1 cellular context compared by ENCODE assay signal in genomic region chr3:197949767-197950660, GRCh38.
A peak's percentile ranks its signal among the peaks of the same experiment; 100 is the strongest.
TF ChIP-seq lines count a peak whose summit lies in the region.

TSS of gene RPL35A (plus strand) at chr3:197950190. CDS start at chr3:197950968, 778 bp downstream.

TF ChIP-seq in HepG2, 621 proteins besides CTCF, POLR2A, EP300 and RAD21 (continued from another document and continues in another):
- TF ChIP-seq ZNF639 (CRISPR knock-in tag; conservative IDR thresholded peaks at IDR 0.05) (peak; percentile 22; the same call in 1 of the 2 replicates), ISX (CRISPR knock-in tag; conservative IDR thresholded peaks at IDR 0.05) (no peak), KLF6 (CRISPR knock-in tag; IDR thresholded peaks at IDR 0.05) (peak; percentile 86), ZNF609 (CRISPR knock-in tag; IDR thresholded peaks at IDR 0.05; ENCODE audit: borderline replicate concordance) (no peak; the same call in 1 of the 2 replicates), DZIP1 (CRISPR knock-in tag; IDR thresholded peaks at IDR 0.05) (no peak), ZSCAN29 (CRISPR knock-in tag; conservative IDR thresholded peaks at IDR 0.05) (peak; percentile 84), MAX (IDR thresholded peaks at IDR 0.05) (peak; percentile 74), BATF2 (CRISPR knock-in tag; IDR thresholded peaks at IDR 0.05) (no peak), SETDB1 (CRISPR knock-in tag; IDR thresholded peaks at IDR 0.05; ENCODE audit: borderline replicate concordance) (no peak), ZFX (CRISPR knock-in tag; IDR thresholded peaks at IDR 0.05; ENCODE audit: low read depth) (peak; percentile 81), PAXIP1 (CRISPR knock-in tag; conservative IDR thresholded peaks at IDR 0.05) (0 out of 2 replicates have a peak, but pooled peaks have one; percentile 34), ZNF749 (CRISPR knock-in tag; IDR thresholded peaks at IDR 0.05; ENCODE audit: borderline replicate concordance) (no peak), RXRA (CRISPR knock-in tag; IDR thresholded peaks at IDR 0.05) (peak; percentile 50; the same call in 1 of the 2 replicates), BORCS8-MEF2B (CRISPR knock-in tag; IDR thresholded peaks at IDR 0.05) (peak; percentile 65; the same call in 1 of the 2 replicates), ZFP91 (CRISPR knock-in tag; IDR thresholded peaks at IDR 0.05; ENCODE audit: borderline replicate concordance) (peak; percentile 87; the same call in 1 of the 2 replicates), MAZ (IDR thresholded peaks at IDR 0.05; ENCODE audit: borderline replicate concordance, low read depth, low read length) (no peak), MAZ (CRISPR knock-in tag; IDR thresholded peaks at IDR 0.05; ENCODE audit: low read depth) (no peak), ZNF614 (CRISPR knock-in tag; IDR thresholded peaks at IDR 0.05; ENCODE audit: borderline replicate concordance) (peak; percentile 42; the same call in 1 of the 2 replicates), ZNF615 (CRISPR knock-in tag; IDR thresholded peaks at IDR 0.05; ENCODE audit: borderline replicate concordance) (peak; percentile 81; the same call in 1 of the 2 replicates), GATA4 (IDR thresholded peaks at IDR 0.05; ENCODE audit: borderline replicate concordance, low read depth) (no peak; the same call in 1 of the 2 replicates), SAP130 (CRISPR knock-in tag; IDR thresholded peaks at IDR 0.05; ENCODE audit: low read depth) (peak; percentile 99), RNF219 (CRISPR knock-in tag; IDR thresholded peaks at IDR 0.05) (peak; percentile 80; the same call in 1 of the 2 replicates), CREB1 (IDR thresholded peaks at IDR 0.05) (peak; percentile 35), CREB1 (CRISPR knock-in tag; IDR thresholded peaks at IDR 0.05) (peak; percentile 75), MLLT10 (CRISPR knock-in tag; IDR thresholded peaks at IDR 0.05) (no peak), ZNF17 (CRISPR knock-in tag; IDR thresholded peaks at IDR 0.05) (no peak), HMG20A (CRISPR knock-in tag; IDR thresholded peaks at IDR 0.05; ENCODE audit: borderline replicate concordance) (no peak; the same call in 1 of the 2 replicates), ZSCAN21 (CRISPR knock-in tag; IDR thresholded peaks at IDR 0.05; ENCODE audit: borderline replicate concordance) (no peak), MAFF (IDR thresholded peaks at IDR 0.05; ENCODE audit: low read depth, low read length) (no peak), HMGXB4 (CRISPR knock-in tag; IDR thresholded peaks at IDR 0.05; ENCODE audit: borderline replicate concordance in 1 of 2, low read depth in 1 of 2) (peak; percentile 78 to 91), ETS1 (CRISPR knock-in tag; IDR thresholded peaks at IDR 0.05) (no peak), XBP1 (CRISPR knock-in tag; IDR thresholded peaks at IDR 0.05) (no peak), ZNF367 (CRISPR knock-in tag; IDR thresholded peaks at IDR 0.05; ENCODE audit: borderline replicate concordance) (no peak), ZNF558 (CRISPR knock-in tag; IDR thresholded peaks at IDR 0.05; ENCODE audit: borderline replicate concordance) (peak; percentile 46; the same call in 1 of the 2 replicates), PITX1 (CRISPR knock-in tag; IDR thresholded peaks at IDR 0.05) (peak; percentile 66; the same call in 1 of the 2 replicates), CREBL2 (CRISPR knock-in tag; IDR thresholded peaks at IDR 0.05; ENCODE audit: borderline replicate concordance) (no peak), HES4 (CRISPR knock-in tag; IDR thresholded peaks at IDR 0.05; ENCODE audit: borderline replicate concordance) (0 out of 2 replicates have a peak, but pooled peaks have one; percentile 29), POGZ (CRISPR knock-in tag; IDR thresholded peaks at IDR 0.05) (peak; percentile 60; the same call in 1 of the 2 replicates)
